Comparison of ENCODE assay signal across 17 cellular contexts in genomic region chr18:79756143-79756500, GRCh38. TPM values are rescaled to one million over a fixed set of nuclear protein-coding genes. Genes with fewer than 3 reads are reported as not detected.
A peak's percentile ranks its signal among the peaks of the same experiment; 100 is the strongest.
DNase-seq lines count a peak whose midpoint lies in the region; ATAC-seq and TF ChIP-seq lines count a peak whose summit lies in the region.
"Had no signal": no experiment of that assay in that cellular context is flagged by ENCODE, and none has a peak within 500 bp of the region (broad histone marks: within the 10 kb centered on the region; RNA-seq: fewer than 3 reads in every experiment).

No MANE protein-coding gene starts in this region.

- TF ChIP-seq CTCF in osteoblast (IDR thresholded peaks at IDR 0.05; ENCODE audit: extremely low read depth, low read depth, low read length) (no peak), H9 (conservative IDR thresholded peaks at IDR 0.05) (no peak)

- H3K4me1 ChIP-seq in osteoblast (ENCODE audit: insufficient read depth, low read length) (no peaks in the 10 kb centered on the region), H9 (ENCODE audit: insufficient read depth, low read length) (no peaks in the 10 kb centered on the region)

- H3K27ac Mint-ChIP-seq in activated naive CD8-positive, alpha-beta T cell treated with anti-CD3 and anti-CD28 coated beads, Interleukin-2, amount 10 ng/mL, durations not matched to agents 7 days and 5 days, result no peak overlapping the region
- H3K27ac Mint-ChIP-seq in activated naive CD8-positive, alpha-beta T cell treated with anti-CD3 and anti-CD28 coated beads for 36 hours, result no peak overlapping the region
- peak overlapping the region; percentile 14 for H3K27ac Mint-ChIP-seq in stimulated activated naive B cell treated with anti-CD40 and anti-IgM and Interleukin-4, amounts not matched to agents 10 μg/mL and 1 μg/mL and 100 μg/mL, for 72 hours
- H3K27ac Mint-ChIP-seq in H9, result no peak overlapping the region
- H3K27ac Mint-ChIP-seq: CD4-positive, alpha-beta T cell; HFFc6 had no signal

- no peak overlapping the region for H3K56ac ChIP-seq in H9 (ENCODE audit: insufficient read length, low read depth, low read length)

- no peak overlapping the region for H3K23ac ChIP-seq in H9 (ENCODE audit: insufficient read length, low read depth, low read length)

- no peak overlapping the region for H3T11ph ChIP-seq in H9 (ENCODE audit: low read length)

- no peak overlapping the region for H3K4me3 Mint-ChIP-seq in activated naive CD8-positive, alpha-beta T cell treated with anti-CD3 and anti-CD28 coated beads, Interleukin-2, amount 10 ng/mL, durations not matched to agents 7 days and 5 days
- no peak overlapping the region for H3K4me3 Mint-ChIP-seq in activated naive CD8-positive, alpha-beta T cell treated with anti-CD3 and anti-CD28 coated beads for 36 hours
- no peak overlapping the region for H3K4me3 Mint-ChIP-seq in stimulated activated naive B cell treated with anti-CD40 and anti-IgM and Interleukin-4, amounts not matched to agents 10 μg/mL and 1 μg/mL and 100 μg/mL, for 72 hours
- H3K4me3 Mint-ChIP-seq in H9, result no peak overlapping the region
- H3K4me3 Mint-ChIP-seq: CD4-positive, alpha-beta T cell; HFFc6 had no signal

- no peak overlapping the region for H3K4ac ChIP-seq in H9 (ENCODE audit: low read depth, low read length)

- no peaks in the 10 kb centered on the region for H3K79me2 ChIP-seq in osteoblast (ENCODE audit: insufficient read depth, low read length)
- no peaks in the 10 kb centered on the region for H3K79me2 ChIP-seq in H9 (ENCODE audit: insufficient read depth, low read length)

- peaks cover 29% of the 10 kb centered on the region for H3K36me3 Mint-ChIP-seq in activated naive CD8-positive, alpha-beta T cell treated with anti-CD3 and anti-CD28 coated beads, Interleukin-2, amount 10 ng/mL, durations not matched to agents 7 days and 5 days
- H3K36me3 Mint-ChIP-seq in activated naive CD8-positive, alpha-beta T cell treated with anti-CD3 and anti-CD28 coated beads for 36 hours, result peaks cover 41% of the 10 kb centered on the region
- H3K36me3 Mint-ChIP-seq in stimulated activated naive B cell treated with anti-CD40 and anti-IgM and Interleukin-4, amounts not matched to agents 10 μg/mL and 1 μg/mL and 100 μg/mL, for 72 hours, result peaks cover 63 to 81% of the 10 kb centered on the region in 2 donors
- H3K36me3 Mint-ChIP-seq in H9 (ENCODE audit: insufficient read depth in 1 of 3, low read depth in 3 of 3), result peaks cover 16 to 28% (median 24%) of the 10 kb centered on the region in 3 experiments

- H3K4me2 ChIP-seq in osteoblast (ENCODE audit: insufficient read depth, low read length) (no peak overlapping the region), H9 (ENCODE audit: insufficient read depth, insufficient read length, low read length) (no peak overlapping the region)
- H3K4me2 ChIP-seq: BLaER1 treated with 17β-estradiol and CSF1 and Interleukin-3, amounts not matched to agents 10 nM and 100 nM had no signal

- no peak overlapping the region for H4K91ac ChIP-seq in H9 (ENCODE audit: insufficient read length, low read depth, low read length)

- POLR2A ChIA-PET in activated naive CD8-positive, alpha-beta T cell treated with anti-CD3 and anti-CD28 coated beads, Interleukin-2, amount 10 ng/mL, durations not matched to agents 7 days and 5 days (lab: Charles Lee), result no interaction called here

- no peaks in the 10 kb centered on the region for H3K79me1 ChIP-seq in H9 (ENCODE audit: insufficient read depth, low read depth, low read length, poor library complexity, severe bottlenecking)

- no peaks in the 10 kb centered on the region for H3K27me3 Mint-ChIP-seq in activated naive CD8-positive, alpha-beta T cell treated with anti-CD3 and anti-CD28 coated beads, Interleukin-2, amount 10 ng/mL, durations not matched to agents 7 days and 5 days
- H3K27me3 Mint-ChIP-seq in activated naive CD8-positive, alpha-beta T cell treated with anti-CD3 and anti-CD28 coated beads for 36 hours, result no peaks in the 10 kb centered on the region
- H3K27me3 Mint-ChIP-seq in stimulated activated naive B cell treated with anti-CD40 and anti-IgM and Interleukin-4, amounts not matched to agents 10 μg/mL and 1 μg/mL and 100 μg/mL, for 72 hours, result no peaks in the 10 kb centered on the region
- no peaks in the 10 kb centered on the region for H3K27me3 Mint-ChIP-seq in H9 (ENCODE audit: low read depth)
- H3K27me3 Mint-ChIP-seq: CD4-positive, alpha-beta T cell had no signal

- H2BK20ac ChIP-seq in H9 (ENCODE audit: low read depth, low read length, poor library complexity, severe bottlenecking), result no peak overlapping the region

- no peak overlapping the region for H3K18ac ChIP-seq in H9 (ENCODE audit: insufficient read length, low read depth, low read length)

- H4K20me1 ChIP-seq in osteoblast (ENCODE audit: insufficient read depth, low read length) (peaks cover 4% of the 10 kb centered on the region), H9 (ENCODE audit: control insufficient read depth, insufficient read depth, insufficient read length) (no peaks in the 10 kb centered on the region)

- peaks cover 15% of the 10 kb centered on the region for H3K36me3 ChIP-seq in osteoblast (ENCODE audit: insufficient read depth, low read length)

- H3K14ac ChIP-seq in H9 (ENCODE audit: insufficient read depth, low read length), result no peak overlapping the region

- H3K9me3 ChIP-seq in osteoblast (ENCODE audit: low read depth, low read length), result no peaks in the 10 kb centered on the region
- H3K9me3 ChIP-seq in H9 (ENCODE audit: control insufficient read depth, low read depth, low read length), result no peaks in the 10 kb centered on the region

- no peak overlapping the region for H2AK5ac ChIP-seq in H9 (ENCODE audit: insufficient read length, low read length)

- peaks cover 12% of the 10 kb centered on the region for H3K9me3 Mint-ChIP-seq in activated naive CD8-positive, alpha-beta T cell treated with anti-CD3 and anti-CD28 coated beads, Interleukin-2, amount 10 ng/mL, durations not matched to agents 7 days and 5 days
- H3K9me3 Mint-ChIP-seq in activated naive CD8-positive, alpha-beta T cell treated with anti-CD3 and anti-CD28 coated beads for 36 hours, result peaks cover 11% of the 10 kb centered on the region
- H3K9me3 Mint-ChIP-seq in stimulated activated naive B cell treated with anti-CD40 and anti-IgM and Interleukin-4, amounts not matched to agents 10 μg/mL and 1 μg/mL and 100 μg/mL, for 72 hours, result peaks cover 11 to 18% of the 10 kb centered on the region in 2 donors
- peaks cover 10 to 20% of the 10 kb centered on the region in 2 experiments; a peak in 3 of 5 replicates for H3K9me3 Mint-ChIP-seq in H9
- H3K9me3 Mint-ChIP-seq: HFFc6 had no signal

- no peak overlapping the region for H4K8ac ChIP-seq in H9 (replicated peaks; ENCODE audit: insufficient read length, low read depth, low read length)

- no peaks in the 10 kb centered on the region for H3K23me2 ChIP-seq in H9 (ENCODE audit: insufficient read length, low read depth, low read length, poor library complexity, severe bottlenecking)

- H2BK12ac ChIP-seq in H9 (ENCODE audit: insufficient read length, low read depth, low read length), result no peak overlapping the region

- H2BK15ac ChIP-seq in H9 (ENCODE audit: low read depth, low read length), result no peak overlapping the region

- no peak overlapping the region for H2BK5ac ChIP-seq in H9 (ENCODE audit: insufficient read length, low read length)

- no peak overlapping the region for H3K9ac ChIP-seq in H9 (ENCODE audit: extremely low read depth, insufficient read length, low read length)
- H3K9ac ChIP-seq: BLaER1 treated with 17β-estradiol and CSF1 and Interleukin-3, amounts not matched to agents 10 nM and 100 nM had no signal

- H3K27me3 ChIP-seq in osteoblast (ENCODE audit: insufficient read depth, low read length) (no peaks in the 10 kb centered on the region), H9 (ENCODE audit: insufficient read depth, low read length) (no peaks in the 10 kb centered on the region)
- H3K27me3 ChIP-seq: BLaER1 treated with 17β-estradiol and CSF1 and Interleukin-3, amounts not matched to agents 10 nM and 100 nM had no signal

- no peak overlapping the region for H4K5ac ChIP-seq in H9 (ENCODE audit: insufficient read length, low read depth, low read length)

- no peak overlapping the region for H2BK120ac ChIP-seq in H9 (ENCODE audit: low read depth, low read length, poor library complexity, severe bottlenecking)

- H3K4me1 Mint-ChIP-seq in activated naive CD8-positive, alpha-beta T cell treated with anti-CD3 and anti-CD28 coated beads, Interleukin-2, amount 10 ng/mL, durations not matched to agents 7 days and 5 days, result peaks cover 3% of the 10 kb centered on the region
- H3K4me1 Mint-ChIP-seq in activated naive CD8-positive, alpha-beta T cell treated with anti-CD3 and anti-CD28 coated beads for 36 hours, result no peaks in the 10 kb centered on the region
- no peaks in the 10 kb centered on the region for H3K4me1 Mint-ChIP-seq in stimulated activated naive B cell treated with anti-CD40 and anti-IgM and Interleukin-4, amounts not matched to agents 10 μg/mL and 1 μg/mL and 100 μg/mL, for 72 hours
- no peaks in the 10 kb centered on the region for H3K4me1 Mint-ChIP-seq in H9

- WGBS in H9 (ENCODE audit: extremely low coverage, insufficient read length, low lambda C conversion rate), result no CpG with 5 or more reads among the region's 10 CpGs

- no peak overlapping the region for H3K4me3 ChIP-seq in osteoblast (ENCODE audit: insufficient read depth, low read length)
- H3K4me3 ChIP-seq: BLaER1 treated with 17β-estradiol and CSF1 and Interleukin-3, amounts not matched to agents 10 nM and 100 nM had no signal

- no peak for ATAC-seq in activated naive CD8-positive, alpha-beta T cell treated with anti-CD3 and anti-CD28 coated beads, Interleukin-2, amount 10 ng/mL, durations not matched to agents 7 days and 5 days (ENCODE audit: low read depth)
- ATAC-seq in stimulated activated naive B cell treated with anti-CD40 and anti-IgM and Interleukin-4, amounts not matched to agents 10 μg/mL and 1 μg/mL and 100 μg/mL, for 72 hours (replicated peaks), result no peak
- ATAC-seq: HepG2 had no signal

- no peak overlapping the region for H3K27ac ChIP-seq in osteoblast (ENCODE audit: low read depth, low read length)
- no peak overlapping the region for H3K27ac ChIP-seq in caudate nucleus (ENCODE audit: low read depth, low read length)
- H3K27ac ChIP-seq in H9 (ENCODE audit: insufficient read length, low read depth, low read length), result no peak overlapping the region
- H3K27ac ChIP-seq: BLaER1 treated with 17β-estradiol and CSF1 and Interleukin-3, amounts not matched to agents 10 nM and 100 nM had no signal

- DNase-seq in activated naive CD8-positive, alpha-beta T cell treated with anti-CD3 and anti-CD28 coated beads, Interleukin-2, amount 10 ng/mL, durations not matched to agents 7 days and 5 days, result peak; percentile 24
- no peak for DNase-seq in activated naive CD8-positive, alpha-beta T cell treated with anti-CD3 and anti-CD28 coated beads for 36 hours
- peak; percentile 26 for DNase-seq in osteoblast (ENCODE audit: insufficient read length, low spot score, missing footprints)
- DNase-seq in stimulated activated naive B cell treated with anti-CD40 and anti-IgM and Interleukin-4, amounts not matched to agents 10 μg/mL and 1 μg/mL and 100 μg/mL, for 72 hours, result no peak
- DNase-seq in islet precursor cell, result no peak
- DNase-seq in caudate nucleus (lab: John Stamatoyannopoulos, UW), result no peak
- no peak for DNase-seq in H9
- no peak for DNase-seq in medulla oblongata (ENCODE audit: extremely low spot score)
- DNase-seq: ACHN; CD4-positive, alpha-beta T cell; DMS79; GOT3; HCEC 1CT; HFFc6 had no signal

- H2AFZ ChIP-seq in osteoblast (ENCODE audit: low read length) (no peak overlapping the region), H9 (ENCODE audit: low read length) (no peak overlapping the region)

RNA-seq across cellular contexts. Expression of gene KCNG2, which starts 41.6 kb away (rescaled TPM):
- not detected for total RNA-seq in activated naive CD8-positive, alpha-beta T cell treated with anti-CD3 and anti-CD28 coated beads, Interleukin-2, amount 10 ng/mL, durations not matched to agents 7 days and 5 days
- not detected for total RNA-seq in activated naive CD8-positive, alpha-beta T cell treated with anti-CD3 and anti-CD28 coated beads for 36 hours
- not detected in 2 replicates for total RNA-seq in osteoblast
- 0.15 TPM in 1 of 2 replicates, not detected in the other for total RNA-seq in H9 (2021)
- total RNA-seq: A172; CD4-positive, alpha-beta T cell; HepG2; HFFc6 had no signal

Comparison
In these comparisons a context has a peak if more than half of its experiments do, and no peak if none do; other contexts are left out.
1. DNase-seq: peak in activated naive CD8-positive, alpha-beta T cell treated with anti-CD3 and anti-CD28 coated beads, Interleukin-2, amount 10 ng/mL, durations not matched to agents 7 days and 5 days (single experiment) and osteoblast (single experiment); none in activated naive CD8-positive, alpha-beta T cell treated with anti-CD3 and anti-CD28 coated beads for 36 hours (single experiment), stimulated activated naive B cell treated with anti-CD40 and anti-IgM and Interleukin-4, amounts not matched to agents 10 μg/mL and 1 μg/mL and 100 μg/mL, for 72 hours (single experiment), islet precursor cell (single experiment), caudate nucleus (0 of 61), H9 (single experiment) and medulla oblongata (single experiment).